1 cellular context compared by ENCODE assay signal in genomic region chr2:71276311-71277158, GRCh38.
TF ChIP-seq lines count a peak whose summit lies in the region.

No MANE protein-coding gene starts in this region.

TF ChIP-seq in HEK293, 187 proteins besides CTCF, POLR2A, EP300 and RAD21 (continued from another document and continues in another):
- no peak for TF ChIP-seq ZNF645 (tag by site-specific recombination; IDR thresholded peaks at IDR 0.05)
- 0 out of 2 replicates have a peak, but pooled peaks have one; percentile 30 for TF ChIP-seq ZBTB6 (tag by site-specific recombination; IDR thresholded peaks at IDR 0.05)
- peak; percentile 84 for TF ChIP-seq ZBTB20 (tag by site-specific recombination; IDR thresholded peaks at IDR 0.05)
- TF ChIP-seq ZBTB21 (tag by site-specific recombination; IDR thresholded peaks at IDR 0.05): no peak
- no peak for TF ChIP-seq ZNF18 (tag by site-specific recombination; IDR thresholded peaks at IDR 0.05)
- TF ChIP-seq ZEB2 (tag by site-specific recombination; IDR thresholded peaks at IDR 0.05): 0 out of 2 replicates have a peak, but pooled peaks have one; percentile 17
- TF ChIP-seq ZNF404 (tag by site-specific recombination; IDR thresholded peaks at IDR 0.05): no peak
- TF ChIP-seq ZNF768 (tag by site-specific recombination; IDR thresholded peaks at IDR 0.05): no peak
- no peak for TF ChIP-seq ZNF488 (tag by site-specific recombination; IDR thresholded peaks at IDR 0.05)
- TF ChIP-seq ZFP69B (tag by site-specific recombination; IDR thresholded peaks at IDR 0.05): no peak
- TF ChIP-seq ZNF791 (tag by site-specific recombination; IDR thresholded peaks at IDR 0.05): no peak
- TF ChIP-seq ZNF26 (tag by site-specific recombination; IDR thresholded peaks at IDR 0.05): no peak
- peak; percentile 82 for TF ChIP-seq KLF9 (tag by site-specific recombination; IDR thresholded peaks at IDR 0.05; ENCODE audit: low read depth)
- TF ChIP-seq ZNF48 (tag by site-specific recombination; IDR thresholded peaks at IDR 0.05): no peak
- no peak for TF ChIP-seq ZFP3 (tag by site-specific recombination; IDR thresholded peaks at IDR 0.05; ENCODE audit: low read depth)
- TF ChIP-seq ZSCAN5A (tag by site-specific recombination; IDR thresholded peaks at IDR 0.05): 0 out of 2 replicates have a peak, but pooled peaks have one; percentile 10
- no peak for TF ChIP-seq ZNF521 (tag by site-specific recombination; IDR thresholded peaks at IDR 0.05)
- no peak for TF ChIP-seq ZBTB44 (tag by site-specific recombination; IDR thresholded peaks at IDR 0.05)
- peak; percentile 53 for TF ChIP-seq KLF1 (tag by site-specific recombination; IDR thresholded peaks at IDR 0.05)
- no peak for TF ChIP-seq ZNF514 (tag by site-specific recombination; IDR thresholded peaks at IDR 0.05)
- TF ChIP-seq ZNF513 (tag by site-specific recombination; IDR thresholded peaks at IDR 0.05): no peak
- TF ChIP-seq GLIS2 (tag by site-specific recombination; IDR thresholded peaks at IDR 0.05): peak; percentile 74
- no peak for TF ChIP-seq ZNF214 (tag by site-specific recombination; IDR thresholded peaks at IDR 0.05; ENCODE audit: borderline replicate concordance)
- TF ChIP-seq ZNF600 (tag by site-specific recombination; IDR thresholded peaks at IDR 0.05): peak; percentile 94
- no peak for TF ChIP-seq MEIS1 (CRISPR knock-in tag; IDR thresholded peaks at IDR 0.05; ENCODE audit: borderline replicate concordance)
- TF ChIP-seq GLI2 (tag by site-specific recombination; IDR thresholded peaks at IDR 0.05; ENCODE audit: borderline replicate concordance, low read depth): no peak
- peak; percentile 79 for TF ChIP-seq ZNF335 (tag by site-specific recombination; conservative IDR thresholded peaks at IDR 0.05)
- TF ChIP-seq ZNF501 (tag by site-specific recombination; IDR thresholded peaks at IDR 0.05): peak; percentile 64; the same call in 1 of the 2 replicates
- TF ChIP-seq ZNF776 (tag by site-specific recombination; IDR thresholded peaks at IDR 0.05; ENCODE audit: borderline replicate concordance): no peak
- no peak for TF ChIP-seq ZNF398 (tag by site-specific recombination; IDR thresholded peaks at IDR 0.05)
- TF ChIP-seq PRDM6 (tag by site-specific recombination; IDR thresholded peaks at IDR 0.05): no peak
- no peak for TF ChIP-seq ZNF621 (tag by site-specific recombination; IDR thresholded peaks at IDR 0.05)
- no peak for TF ChIP-seq ZNF155 (tag by site-specific recombination; IDR thresholded peaks at IDR 0.05)
- no peak for TF ChIP-seq TRIM28 (IDR thresholded peaks at IDR 0.05; ENCODE audit: borderline replicate concordance, low read length)
- peak; percentile 95 for TF ChIP-seq KLF16 (tag by site-specific recombination; IDR thresholded peaks at IDR 0.05)
- peak; percentile 6; the same call in 1 of the 2 replicates for TF ChIP-seq PRDM10 (tag by site-specific recombination; IDR thresholded peaks at IDR 0.05)
- no peak for TF ChIP-seq ZNF354C (tag by site-specific recombination; IDR thresholded peaks at IDR 0.05; ENCODE audit: borderline replicate concordance, low read depth)
- TF ChIP-seq ZNF140 (tag by site-specific recombination; IDR thresholded peaks at IDR 0.05): no peak
- TF ChIP-seq ZNF629 (tag by site-specific recombination; IDR thresholded peaks at IDR 0.05): no peak
